In genomic region chr22:39232806-39233735, GRCh38 we compare ENCODE assay signal across 22 cellular contexts. TPM values are rescaled to one million over a fixed set of nuclear protein-coding genes. Genes with fewer than 3 reads are reported as not detected.
DNase-seq lines count a peak whose midpoint lies in the region; ATAC-seq, FAIRE-seq and TF ChIP-seq lines count a peak whose summit lies in the region.
"Had no signal": no experiment of that assay in that cellular context is flagged by ENCODE, and none has a peak within 500 bp of the region (broad histone marks: within the 10 kb centered on the region; RNA-seq: fewer than 3 reads in every experiment).

No MANE protein-coding gene starts in this region.

- H3K4me2 ChIP-seq in K562 (ENCODE audit: insufficient read depth, low read length) (no peak overlapping the region), hepatocyte (no peak overlapping the region)

- TF ChIP-seq RAD21 in K562 (CRISPR knock-in tag; conservative IDR thresholded peaks at IDR 0.05 in 1 of 2, IDR thresholded peaks at IDR 0.05 in 1 of 2): no peak

- in situ Hi-C loops in Panc1 (cut with HindIII; ENCODE audit: low pct_unique_long_range_greater_than_20kb, low sequenced_read_pairs) (no loop called here), K562 (cut with MboI) (no loop called here)

- no TSS peak for BruUV-seq in Panc1 (replicated peaks; lab: Mats Ljungman, UMichigan)
- BruUV-seq in K562 (replicated peaks; lab: Mats Ljungman, UMichigan): no TSS peak

- POLR2A ChIA-PET in Panc1 (lab: Charles Lee): no interaction called here
- POLR2A ChIA-PET in K562 (lab: Yijun Ruan, JAX): interaction anchor here (0.6 to 1.0 kb wide), 3 partner anchors 12 to 915 kb away, joined by 3 read pairs; no protein-coding TSS in a partner anchor

- H4K20me1 ChIP-seq in K562 (replicated peaks; ENCODE audit: control insufficient read depth, insufficient read depth, low read length) (peaks cover 4% of the 10 kb centered on the region; the same call in 1 of the 2 replicates), hepatocyte (ENCODE audit: insufficient read depth, poor library complexity, severe bottlenecking) (no peaks in the 10 kb centered on the region)

- H3K4me3 ChIP-seq in Panc1 (ENCODE audit: low read depth in 2 of 2, low read length in 2 of 2): no peak overlapping the region
- H3K4me3 ChIP-seq in K562: no peak overlapping the region
- H3K4me3 ChIP-seq in left lung: no peak overlapping the region
- no peak overlapping the region for H3K4me3 ChIP-seq in psoas muscle
- no peak overlapping the region for H3K4me3 ChIP-seq in hepatocyte
- H3K4me3 ChIP-seq: skin epidermis had no signal

- no peak for TF ChIP-seq EP300 in K562 (IDR thresholded peaks at IDR 0.05; ENCODE audit: low read length)

- no peak for TF ChIP-seq POLR2A in K562 (conservative IDR thresholded peaks at IDR 0.05)

- 56% methylated on average over 21 of the region's 25 CpGs for WGBS in K562 (ENCODE audit: insufficient coverage, low coverage, missing lambda C conversion rate)
- 60 to 70% (median 62%) methylated on average over 25 of the region's 25 CpGs for WGBS in psoas muscle, 3 donors
- WGBS in hepatocyte (ENCODE audit: low lambda C conversion rate, missing lambda C conversion rate): 94% methylated on average over 24 of the region's 25 CpGs

- H3K9me1 ChIP-seq in K562 (ENCODE audit: control insufficient read depth, insufficient read depth, low read length): no peaks in the 10 kb centered on the region

- H3K9ac ChIP-seq in K562 (ENCODE audit: insufficient read depth in 1 of 2, low read depth in 2 of 2, low read length in 2 of 2): peak overlapping the region in 1 of 2 experiments; percentile 61; a peak in 1 of 4 replicates

- H3K9me3 ChIP-seq in Panc1 (ENCODE audit: control insufficient read depth, insufficient read depth, low read depth, low read length): no peaks in the 10 kb centered on the region
- H3K9me3 ChIP-seq in K562 (replicated peaks; ENCODE audit: control insufficient read depth, insufficient read depth, low read depth, low read length): no peaks in the 10 kb centered on the region
- no peaks in the 10 kb centered on the region for H3K9me3 ChIP-seq in left lung
- no peaks in the 10 kb centered on the region for H3K9me3 ChIP-seq in psoas muscle
- no peaks in the 10 kb centered on the region for H3K9me3 ChIP-seq in hepatocyte (ENCODE audit: low read depth)

- H2AFZ ChIP-seq in K562 (ENCODE audit: low read depth, low read length) (no peak overlapping the region), hepatocyte (no peak overlapping the region)

- DNase-seq in Panc1 (ENCODE audit: low read depth, low spot score) (no peak), K562 (ENCODE audit: extremely low read depth in 1 of 4, low spot score in 3 of 4) (no peak), left lung (peak in 1 of 2 donors; percentile 52), psoas muscle (peak in 1 of 2 donors; percentile 48), hepatocyte (ENCODE audit: low spot score) (no peak), DMS114 treated with DMSO at 0.1 percent for 48 hours (lab: John Stamatoyannopoulos, UW; ENCODE audit: unreplicated experiment) (no peak), GOT3 (lab: John Stamatoyannopoulos, UW) (no peak)
- DNase-seq: activated CD4-positive, alpha-beta memory T cell treated with anti-CD3 and anti-CD28 coated beads for 36 hours; activated T-cell treated with anti-CD3 and anti-CD28 coated beads for 4 hours; CD4-positive, CD25-positive, alpha-beta regulatory T cell; central memory CD4-positive, alpha-beta T cell; foreskin melanocyte; HFFc6; KBM-7; natural killer cell; NCI-H2171 treated with DMSO at 0.1 percent for 48 hours; NCI-H526 treated with DMSO at 0.1 percent for 48 hours; stimulated activated CD4-positive, alpha-beta T cell treated with anti-CD3 and anti-CD28 coated beads, Interleukin-1b, Interleukin-23, amount 100 ng/mL, for 48 hours; WERI-Rb-1 had no signal

- H3K27ac ChIP-seq in Panc1 (ENCODE audit: low read length) (peak overlapping the region; percentile 54), K562 (ENCODE audit: extremely low read depth, low read depth, low read length) (no peak overlapping the region), left lung (peak overlapping the region; percentile 44 to 57), psoas muscle (peak overlapping the region; percentile 87), hepatocyte (no peak overlapping the region)
- H3K27ac ChIP-seq: WERI-Rb-1 had no signal

- CTCF ChIA-PET in Panc1 (lab: Charles Lee) (no interaction called here), K562 (lab: Yijun Ruan, JAX; ENCODE audit: low intra/inter-chr PET ratio) (no interaction called here)

- H3K4me1 ChIP-seq in Panc1 (ENCODE audit: control insufficient read depth, insufficient read depth, low read length) (peaks cover 41% of the 10 kb centered on the region), K562 (replicated peaks in 1 of 2; ENCODE audit: control insufficient read depth in 2 of 2, insufficient read depth in 2 of 2, low read length in 2 of 2) (peaks cover 16 to 56% of the 10 kb centered on the region in 2 experiments; a peak in 4 of 5 replicates), left lung (peaks cover 21 to 56% of the 10 kb centered on the region in 2 donors), psoas muscle (peaks cover 71% of the 10 kb centered on the region), hepatocyte (ENCODE audit: insufficient read depth) (peaks cover 17% of the 10 kb centered on the region)

- no peaks in the 10 kb centered on the region for H3K9me2 ChIP-seq in hepatocyte (replicated peaks; ENCODE audit: insufficient read depth)

- H3K36me3 ChIP-seq in Panc1 (ENCODE audit: control insufficient read depth, insufficient read depth, low read length) (peaks cover 2% of the 10 kb centered on the region; the same call in 1 of the 2 replicates), K562 (ENCODE audit: control insufficient read depth, insufficient read depth, low read length) (no peaks in the 10 kb centered on the region), left lung (peaks cover 0 to 26% of the 10 kb centered on the region in 2 donors), psoas muscle (ENCODE audit: insufficient read depth in 1 of 2, low read depth in 1 of 2) (peaks cover 0 to 6% of the 10 kb centered on the region in 2 donors), hepatocyte (replicated peaks; ENCODE audit: insufficient read depth, low read depth) (no peaks in the 10 kb centered on the region)
- H3K36me3 ChIP-seq: WERI-Rb-1 had no signal

- FAIRE-seq in K562 (lab: Jason Lieb, UNC): no peak
- FAIRE-seq: G401.6 had no signal

- ATAC-seq in Panc1 (no peak), K562 (no peak), left lung (no peak), psoas muscle (no peak), GM21619 (IDR thresholded peaks at IDR 0.05; ENCODE audit: unreplicated experiment) (no peak)
- ATAC-seq: natural killer cell had no signal

- no peaks in the 10 kb centered on the region for H3K79me2 ChIP-seq in K562 (ENCODE audit: control insufficient read depth, insufficient read depth, low read length)
- H3K79me2 ChIP-seq in hepatocyte: no peaks in the 10 kb centered on the region

- no peak for TF ChIP-seq CTCF in Panc1 (IDR thresholded peaks at IDR 0.05)
- no peak for TF ChIP-seq CTCF in K562 (IDR thresholded peaks at IDR 0.05 in 2 of 3, conservative IDR thresholded peaks at IDR 0.05 in 1 of 3; ENCODE audit: insufficient read depth in 2 of 3, low read depth in 1 of 3, low read length in 3 of 3)
- TF ChIP-seq CTCF in left lung (IDR thresholded peaks at IDR 0.05): no peak
- TF ChIP-seq CTCF in psoas muscle (IDR thresholded peaks at IDR 0.05): no peak
- TF ChIP-seq CTCF in hepatocyte (IDR thresholded peaks at IDR 0.05; ENCODE audit: poor library complexity): no peak

- no peaks in the 10 kb centered on the region for H3K27me3 ChIP-seq in Panc1 (ENCODE audit: control insufficient read depth, insufficient read depth, low read length)
- H3K27me3 ChIP-seq in K562 (ENCODE audit: control insufficient read depth in 2 of 2, insufficient read depth in 2 of 2, low read length in 2 of 2): no peaks in the 10 kb centered on the region
- H3K27me3 ChIP-seq in left lung: peaks cover 0 to 96% of the 10 kb centered on the region in 2 donors
- no peaks in the 10 kb centered on the region for H3K27me3 ChIP-seq in psoas muscle (ENCODE audit: insufficient read depth in 3 of 3, low read length in 2 of 3)
- H3K27me3 ChIP-seq in hepatocyte: no peaks in the 10 kb centered on the region

- intact Hi-C loops in Panc1 (cut with micrococcal nuclease; ENCODE audit: unreplicated experiment): loop anchor here (5.0 kb wide), 1 partner anchor 61 kb away; no protein-coding TSS in a partner anchor
- intact Hi-C loops in K562 (cut with micrococcal nuclease): no loop called here
- intact Hi-C loops in left lung (cut with DNase I): no loop called here
- intact Hi-C loops in psoas muscle (cut with DNase I): loop anchor here in 1 of 2 donors (5.0 kb wide), 2 partner anchors 61 to 74 kb away; no protein-coding TSS in a partner anchor

TF ChIP-seq in K562, 482 proteins besides CTCF, POLR2A, EP300 and RAD21:
- TF ChIP-seq RBM25 (IDR thresholded peaks at IDR 0.05; ENCODE audit: low read depth, low read length, severe bottlenecking): peak; percentile 65
- no peak for TF ChIP-seq ZNF274 (IDR thresholded peaks at IDR 0.05; ENCODE audit: borderline replicate concordance, low read depth, low read length)

RNA-seq across cellular contexts. Expression of gene PDGFB, which starts 11.7 kb away (rescaled TPM):
- total RNA-seq in Panc1 (2021; ENCODE audit: unreplicated experiment): 78.0 TPM
- 109 TPM for polyA plus RNA-seq in Panc1 (2012; ENCODE audit: insufficient read length)
- total RNA-seq in K562 (2011; cell fraction: chromatin; rRNA removed; ENCODE audit: low replicate concordance): 4.7 and 16.7 TPM in 2 replicates
- total RNA-seq in K562 (2011; cell fraction: nucleolus; rRNA removed): 12.4 and 26.7 TPM in 2 replicates
- 8.9 and 13.1 TPM in 2 replicates for total RNA-seq in K562 (2011; cell fraction: nucleoplasm; rRNA removed)
- total RNA-seq in K562 (2014; rRNA removed): 0.69 and 1.1 TPM in 2 replicates
- total RNA-seq in K562 (2014; rRNA removed; fragmentation: Illumina TruSeq; extraction: Trizol): 0.13 and 0.22 TPM in 2 replicates
- total RNA-seq in K562 (2015; rRNA removed; fragmentation: Illumina TruSeq; extraction: Trizol): 0.11 TPM in 1 of 2 replicates, not detected in the other
- total RNA-seq in K562 (2021): 1.2 and 1.4 TPM in 2 replicates
- 3.6 and 4.0 TPM in 2 replicates for polyA plus RNA-seq in K562 (2011; rRNA removed)
- polyA plus RNA-seq in K562 (2011; cell fraction: cytosol; rRNA removed): 4.9 and 8.7 TPM in 2 replicates
- 8.4 and 18.7 TPM in 2 replicates for polyA plus RNA-seq in K562 (2011; cell fraction: nucleus; rRNA removed)
- polyA plus RNA-seq in K562 (2012): 0.32 and 1.7 TPM in 2 replicates
- 0.40 and 0.89 TPM in 2 replicates for polyA plus RNA-seq in K562 (2014; fragmentation: Illumina TruSeq; extraction: Trizol)
- under 1 TPM; 0.07 to 0.15 TPM for polyA plus RNA-seq in K562 (2014; fragmentation: Nextera tagmentation; extraction: Ambion mirVana)
- polyA plus RNA-seq in K562 (2014; rRNA removed): 0.50 and 0.56 TPM in 2 replicates
- 3.8 and 6.7 TPM in 2 replicates for polyA minus RNA-seq in K562 (2011; rRNA and poly(A)+ RNA removed)
- polyA minus RNA-seq in K562 (2011; cell fraction: cytosol; rRNA and poly(A)+ RNA removed): 7.7 and 8.4 TPM in 2 replicates
- 3.2 and 4.0 TPM in 2 replicates for polyA minus RNA-seq in K562 (2011; cell fraction: nucleus; rRNA and poly(A)+ RNA removed)
- 10 to 100 TPM; 21.9 to 28.2 TPM for total RNA-seq in left lung
- 10 to 100 TPM in 3 of 4 donors, 1 to 10 TPM in 1; 7.5 to 16.4 (median 14.0) TPM for total RNA-seq in psoas muscle
- polyA plus RNA-seq in psoas muscle: 10 to 100 TPM in 1 of 3 donors, 1 to 10 TPM in 2; 5.2 to 10.1 (median 5.8) TPM
- 3.9 and 4.3 TPM in 2 replicates for total RNA-seq in hepatocyte
- 2.5 and 4.1 TPM in 2 replicates for polyA plus RNA-seq in hepatocyte
- total RNA-seq: HFFc6 had no signal

Comparison
In these comparisons a context has a peak if more than half of its experiments do, and no peak if none do; other contexts are left out.
1. H3K27ac ChIP-seq: peak in Panc1 (single experiment), left lung (2 of 2) and psoas muscle (single experiment); none in K562 (single experiment) and hepatocyte (single experiment).